Comparison of ENCODE assay signal across 30 cellular contexts in genomic region chr10:1328951-1329614, GRCh38.
"Had no signal": no experiment of that assay in that cellular context is flagged by ENCODE, and none has a peak within 500 bp of the region (broad histone marks: within the 10 kb centered on the region; RNA-seq: fewer than 3 reads in every experiment).

No MANE protein-coding gene starts in this region.

- DNase-seq: activated CD4-positive, alpha-beta memory T cell treated with anti-CD3 and anti-CD28 coated beads for 36 hours; activated CD4-positive, alpha-beta T cell treated with anti-CD3 and anti-CD28 coated beads, Interleukin-2, amount 10 ng/mL, durations not matched to agents 7 days and 5 days; activated CD4-positive, CD25-positive, alpha-beta regulatory T cell; activated CD8-positive, alpha-beta memory T cell treated with anti-CD3 and anti-CD28 coated beads for 24 hours; activated effector memory CD4-positive, alpha-beta T cell treated with anti-CD3 and anti-CD28 coated beads, Interleukin-2, amount 50 U/mL, for 16 hours; activated naive CD4-positive, alpha-beta T cell treated with anti-CD3 and anti-CD28 coated beads for 36 hours; activated naive CD8-positive, alpha-beta T cell treated with anti-CD3 and anti-CD28 coated beads, Interleukin-2, amount 10 ng/mL, durations not matched to agents 7 days and 5 days; activated T-cell treated with anti-CD3 and anti-CD28 coated beads, Interleukin-2, amount 50 U/mL, for 4 hours; adrenal gland; anterior cingulate cortex; central memory CD4-positive, alpha-beta T cell; IMR-90; Kasumi-1; KBM-7; NCI-H1092; NCI-H1417; NCI-H2029; NCI-H345; NCI-H510A treated with DMSO at 0.1 percent for 48 hours; NCI-H69; NK-92 treated with Interleukin-12 subunit alpha and Interleukin-12 subunit beta, amount 100 ng/mL, for 24 hours; OCI-M1; RPMI8226; SJCRH30; SK-N-SH; T-helper 1 cell had no signal

- H3K27me3 Mint-ChIP-seq: activated naive CD8-positive, alpha-beta T cell treated with anti-CD3 and anti-CD28 coated beads, Interleukin-2, amount 10 ng/mL, durations not matched to agents 7 days and 5 days had no signal

- H3K9me2 ChIP-seq: SK-N-SH had no signal

- H3K36me3 ChIP-seq: adrenal gland, breast epithelium, SJCRH30 had no signal

- H3K27ac Mint-ChIP-seq: activated CD4-positive, alpha-beta memory T cell treated with anti-CD3 and anti-CD28 coated beads for 36 hours; activated CD4-positive, alpha-beta T cell treated with anti-CD3 and anti-CD28 coated beads, Interleukin-2, amount 10 ng/mL, durations not matched to agents 7 days and 5 days; activated naive CD4-positive, alpha-beta T cell treated with anti-CD3 and anti-CD28 coated beads for 36 hours; activated naive CD8-positive, alpha-beta T cell treated with anti-CD3 and anti-CD28 coated beads, Interleukin-2, amount 10 ng/mL, durations not matched to agents 7 days and 5 days had no signal

- H3K4me1 Mint-ChIP-seq: activated naive CD8-positive, alpha-beta T cell treated with anti-CD3 and anti-CD28 coated beads, Interleukin-2, amount 10 ng/mL, durations not matched to agents 7 days and 5 days had no signal

- H3K4me1 ChIP-seq: adrenal gland, breast epithelium, SJCRH30 had no signal

- H3K27me3 ChIP-seq: SJCRH30 had no signal

- H3K4me3 Mint-ChIP-seq: activated CD4-positive, alpha-beta memory T cell treated with anti-CD3 and anti-CD28 coated beads for 36 hours; activated CD4-positive, alpha-beta T cell treated with anti-CD3 and anti-CD28 coated beads, Interleukin-2, amount 10 ng/mL, durations not matched to agents 7 days and 5 days; activated naive CD4-positive, alpha-beta T cell treated with anti-CD3 and anti-CD28 coated beads for 36 hours; activated naive CD8-positive, alpha-beta T cell treated with anti-CD3 and anti-CD28 coated beads, Interleukin-2, amount 10 ng/mL, durations not matched to agents 7 days and 5 days; activated T-cell treated with anti-CD3 and anti-CD28 coated beads, Interleukin-2, amount 50 U/mL, for 4 hours had no signal

- H3K4me3 ChIP-seq: adrenal gland, breast epithelium, SJCRH30 had no signal

- H3K4me2 ChIP-seq: SK-N-SH had no signal

- ATAC-seq: activated T-cell treated with anti-CD3 and anti-CD28 coated beads, Interleukin-2, amount 50 U/mL, for 4 hours; Panc1; Right ventricle myocardium inferior had no signal

- H3K9me3 Mint-ChIP-seq: activated CD4-positive, alpha-beta memory T cell treated with anti-CD3 and anti-CD28 coated beads for 36 hours; activated naive CD4-positive, alpha-beta T cell treated with anti-CD3 and anti-CD28 coated beads for 36 hours; activated naive CD8-positive, alpha-beta T cell treated with anti-CD3 and anti-CD28 coated beads, Interleukin-2, amount 10 ng/mL, durations not matched to agents 7 days and 5 days; activated T-cell treated with anti-CD3 and anti-CD28 coated beads, Interleukin-2, amount 50 U/mL, for 4 hours had no signal

- H3K27ac ChIP-seq: adrenal gland, breast epithelium, SJCRH30, VCaP had no signal

- H3K36me3 Mint-ChIP-seq: activated CD4-positive, alpha-beta memory T cell treated with anti-CD3 and anti-CD28 coated beads for 36 hours; activated naive CD8-positive, alpha-beta T cell treated with anti-CD3 and anti-CD28 coated beads, Interleukin-2, amount 10 ng/mL, durations not matched to agents 7 days and 5 days had no signal
